11 cellular contexts compared by ENCODE assay signal in genomic region chr16:82761858-82762257, GRCh38.
A peak's percentile ranks its signal among the peaks of the same experiment; 100 is the strongest.
DNase-seq lines count a peak whose midpoint lies in the region; ATAC-seq and TF ChIP-seq lines count a peak whose summit lies in the region.
"Had no signal": no experiment of that assay in that cellular context is flagged by ENCODE, and none has a peak within 500 bp of the region (broad histone marks: within the 10 kb centered on the region; RNA-seq: fewer than 3 reads in every experiment).

No MANE protein-coding gene starts in this region.

- H3K27ac ChIP-seq in CD4-positive, CD25-positive, alpha-beta regulatory T cell (ENCODE audit: insufficient read depth, low read length, poor library complexity, severe bottlenecking), result no peak overlapping the region
- H3K27ac ChIP-seq in fibroblast of lung (ENCODE audit: insufficient read depth, low read length), result no peak overlapping the region

- H3K79me2 ChIP-seq in fibroblast of lung (ENCODE audit: control insufficient read depth, insufficient read depth, low read length), result no peaks in the 10 kb centered on the region

- H3K4me1 ChIP-seq in CD4-positive, CD25-positive, alpha-beta regulatory T cell (ENCODE audit: control insufficient read depth, insufficient read depth, low read length, poor library complexity, severe bottlenecking), result peaks cover 3% of the 10 kb centered on the region
- no peaks in the 10 kb centered on the region for H3K4me1 ChIP-seq in fibroblast of lung (ENCODE audit: control insufficient read depth, extremely low read depth, insufficient read depth, low read length)

- peak overlapping the region in 1 of 4 donors; percentile 36 for H3K4me3 Mint-ChIP-seq in CD4-positive, CD25-positive, alpha-beta regulatory T cell
- peak overlapping the region; percentile 72 for H3K4me3 Mint-ChIP-seq in natural killer cell treated with Interleukin-12 subunit alpha and Interleukin-12 subunit beta and Interleukin-15 and Interleukin-18, amount 100 ng/mL, for 72 hours
- H3K4me3 Mint-ChIP-seq: T-helper 2 cell treated with Interferon-gamma antibody and Interleukin-4, amounts not matched to agents 5 μg/mL and 100 μg/mL, for 36 hours had no signal

- no peaks in the 10 kb centered on the region for H3K27me3 ChIP-seq in CD4-positive, CD25-positive, alpha-beta regulatory T cell (ENCODE audit: control insufficient read depth, insufficient read depth, low read length)
- H3K27me3 ChIP-seq in fibroblast of lung (ENCODE audit: control insufficient read depth, insufficient read depth, low read length), result no peaks in the 10 kb centered on the region

- peaks cover 5% of the 10 kb centered on the region for H3K27me3 Mint-ChIP-seq in CD4-positive, CD25-positive, alpha-beta regulatory T cell
- peaks cover 3 to 4% of the 10 kb centered on the region in 2 donors for H3K27me3 Mint-ChIP-seq in natural killer cell treated with Interleukin-12 subunit alpha and Interleukin-12 subunit beta and Interleukin-15 and Interleukin-18, amount 100 ng/mL, for 72 hours

- H3K36me3 Mint-ChIP-seq in CD4-positive, CD25-positive, alpha-beta regulatory T cell, result no peaks in the 10 kb centered on the region
- peaks cover under 1% of the 10 kb centered on the region for H3K36me3 Mint-ChIP-seq in natural killer cell treated with Interleukin-12 subunit alpha and Interleukin-12 subunit beta and Interleukin-15 and Interleukin-18, amount 100 ng/mL, for 72 hours
- H3K36me3 Mint-ChIP-seq: activated naive CD4-positive, alpha-beta T cell treated with anti-CD3 and anti-CD28 coated beads, Interleukin-2, amount 50 U/mL, for 72 hours had no signal

- no peaks in the 10 kb centered on the region for H3K9me3 ChIP-seq in CD4-positive, CD25-positive, alpha-beta regulatory T cell (ENCODE audit: control insufficient read depth in 2 of 2, low read length in 2 of 2)
- H3K9me3 ChIP-seq in fibroblast of lung (ENCODE audit: control insufficient read depth, insufficient read depth, low read depth, low read length), result no peaks in the 10 kb centered on the region

- peak in 1 of 3 donors; percentile 2 for DNase-seq in CD4-positive, CD25-positive, alpha-beta regulatory T cell
- DNase-seq in NCI-H1105 treated with DMSO at 0.1 percent for 48 hours (lab: John Stamatoyannopoulos, UW) (peak; percentile 46), fibroblast of lung (ENCODE audit: low read depth in 2 of 2) (peak; percentile 31 to 50), COR-L47 (lab: John Stamatoyannopoulos, UW) (no peak), HK-2 (ENCODE audit: unreplicated experiment) (no peak)
- no peak for DNase-seq in natural killer cell treated with Interleukin-12 subunit alpha and Interleukin-12 subunit beta and Interleukin-15 and Interleukin-18, amount 100 ng/mL, for 72 hours (ENCODE audit: low spot score)
- DNase-seq: NCI-H2171 treated with DMSO at 0.1 percent for 48 hours had no signal

- peaks cover 0 to 8% (median 4%) of the 10 kb centered on the region in 4 donors for H3K4me1 Mint-ChIP-seq in CD4-positive, CD25-positive, alpha-beta regulatory T cell
- H3K4me1 Mint-ChIP-seq in natural killer cell treated with Interleukin-12 subunit alpha and Interleukin-12 subunit beta and Interleukin-15 and Interleukin-18, amount 100 ng/mL, for 72 hours (ENCODE audit: low read depth in 2 of 2), result peaks cover 19 to 22% of the 10 kb centered on the region in 2 donors

- no peaks in the 10 kb centered on the region for H4K20me1 ChIP-seq in fibroblast of lung (ENCODE audit: control insufficient read depth, extremely low read depth, insufficient read depth, low read length)

- peak overlapping the region; percentile 29 for H2AFZ ChIP-seq in fibroblast of lung (ENCODE audit: low read length)

- TF ChIP-seq CTCF in fibroblast of lung (conservative IDR thresholded peaks at IDR 0.05 in 1 of 2, IDR thresholded peaks at IDR 0.05 in 1 of 2; ENCODE audit: low read depth in 1 of 2, low read length in 2 of 2), result no peak

- peak overlapping the region; percentile 23 for H3K4me3 ChIP-seq in CD4-positive, CD25-positive, alpha-beta regulatory T cell (ENCODE audit: low read depth, low read length)
- peak overlapping the region in 3 of 4 experiments; percentile 5 to 30 (median 13) for H3K4me3 ChIP-seq in fibroblast of lung (replicated peaks in 1 of 4; ENCODE audit: control extremely low read depth in 1 of 4, insufficient read depth in 1 of 4, low read depth in 3 of 4, low read length in 4 of 4)

- H3K36me3 ChIP-seq in CD4-positive, CD25-positive, alpha-beta regulatory T cell (ENCODE audit: control insufficient read depth, insufficient read depth, low read length), result no peaks in the 10 kb centered on the region
- no peaks in the 10 kb centered on the region for H3K36me3 ChIP-seq in fibroblast of lung (ENCODE audit: control insufficient read depth, insufficient read depth, low read length)

- H3K4me2 ChIP-seq in fibroblast of lung (ENCODE audit: extremely low read depth, insufficient read depth, low read length), result peak overlapping the region; percentile 28

- ATAC-seq in CD4-positive, CD25-positive, alpha-beta regulatory T cell (ENCODE audit: low read depth in 2 of 2), result no peak
- no peak for ATAC-seq in natural killer cell treated with Interleukin-12 subunit alpha and Interleukin-12 subunit beta and Interleukin-15 and Interleukin-18, amount 100 ng/mL, for 72 hours
- ATAC-seq in esophagus mucosa (no peak), GM21528 (IDR thresholded peaks at IDR 0.05; ENCODE audit: low FRiP score, unreplicated experiment) (no peak)
- ATAC-seq: activated naive CD4-positive, alpha-beta T cell treated with anti-CD3 and anti-CD28 coated beads, Interleukin-2, amount 50 U/mL, for 72 hours had no signal

- H3K9ac ChIP-seq in fibroblast of lung (ENCODE audit: insufficient read depth, low read length), result no peak overlapping the region

- H3K9me3 Mint-ChIP-seq in CD4-positive, CD25-positive, alpha-beta regulatory T cell, result peaks cover 0 to 6% (median 0%) of the 10 kb centered on the region in 7 donors
- peaks cover 2% of the 10 kb centered on the region for H3K9me3 Mint-ChIP-seq in natural killer cell treated with Interleukin-12 subunit alpha and Interleukin-12 subunit beta and Interleukin-15 and Interleukin-18, amount 100 ng/mL, for 72 hours
- H3K9me3 Mint-ChIP-seq: activated naive CD4-positive, alpha-beta T cell treated with anti-CD3 and anti-CD28 coated beads, Interleukin-2, amount 50 U/mL, for 72 hours; T-helper 2 cell treated with Interferon-gamma antibody and Interleukin-4, amounts not matched to agents 5 μg/mL and 100 μg/mL, for 36 hours had no signal

- H3K27ac Mint-ChIP-seq in CD4-positive, CD25-positive, alpha-beta regulatory T cell, result peak overlapping the region in 1 of 3 donors; percentile 49
- H3K27ac Mint-ChIP-seq in natural killer cell treated with Interleukin-12 subunit alpha and Interleukin-12 subunit beta and Interleukin-15 and Interleukin-18, amount 100 ng/mL, for 72 hours, result peak overlapping the region in 1 of 2 donors; percentile 40
- H3K27ac Mint-ChIP-seq: activated naive CD4-positive, alpha-beta T cell treated with anti-CD3 and anti-CD28 coated beads, Interleukin-2, amount 50 U/mL, for 72 hours; T-helper 2 cell treated with Interferon-gamma antibody and Interleukin-4, amounts not matched to agents 5 μg/mL and 100 μg/mL, for 36 hours had no signal

Comparison
In these comparisons a context has a peak if more than half of its experiments do, and no peak if none do; other contexts are left out.
1. DNase-seq: peak in NCI-H1105 treated with DMSO at 0.1 percent for 48 hours (single experiment) and fibroblast of lung (2 of 2); none in natural killer cell treated with Interleukin-12 subunit alpha and Interleukin-12 subunit beta and Interleukin-15 and Interleukin-18, amount 100 ng/mL, for 72 hours (single experiment), COR-L47 (single experiment) and HK-2 (single experiment).